In the genomic region with DNA sequence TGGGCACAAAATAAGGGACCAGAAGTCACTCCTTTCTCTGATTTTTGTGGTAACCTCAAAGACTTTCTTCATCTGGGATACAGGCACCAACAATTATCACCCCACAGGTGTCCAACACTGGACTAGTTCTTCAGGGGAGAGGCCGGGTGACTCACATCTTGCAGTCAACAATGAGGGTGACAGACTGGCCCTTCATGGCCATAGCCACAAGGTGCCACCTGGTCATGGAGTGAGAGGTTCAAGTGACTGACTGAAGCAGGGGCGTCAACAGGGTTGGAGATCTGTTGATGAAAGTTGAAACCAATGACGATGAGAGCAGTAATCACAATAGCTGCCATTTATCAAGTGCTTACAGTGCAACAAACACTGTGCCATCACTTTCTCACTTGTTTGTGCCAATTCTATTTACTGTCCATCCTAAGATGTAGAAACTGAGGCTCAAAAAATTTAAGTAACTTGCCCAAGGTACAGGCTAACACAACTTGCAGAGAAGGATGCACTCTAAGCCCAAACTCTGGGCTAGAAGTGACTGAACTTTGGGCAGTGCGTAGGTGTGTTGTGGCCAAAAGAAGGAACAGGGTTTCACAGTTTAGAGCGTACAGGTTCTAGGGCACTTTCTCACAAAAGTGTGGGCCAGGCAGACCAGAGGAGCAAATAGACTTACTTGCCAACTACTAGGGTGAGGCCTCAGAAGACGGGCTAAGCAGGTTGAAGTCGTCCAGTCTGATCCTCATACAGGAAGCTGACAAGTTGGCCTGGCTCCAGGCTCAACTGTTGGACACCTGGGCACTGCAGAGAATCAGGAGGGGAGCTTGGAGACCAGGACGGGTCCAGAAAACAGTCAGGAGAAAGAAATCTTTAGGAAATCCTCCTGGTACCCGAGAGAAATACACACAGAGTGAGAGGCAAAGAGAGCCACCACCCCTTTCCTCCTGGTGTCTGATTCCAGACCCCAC, we compare ENCODE assay signal across 21 cellular contexts. TPM values are rescaled to one million over a fixed set of nuclear protein-coding genes. Genes with fewer than 3 reads are reported as not detected.
A peak's percentile ranks its signal among the peaks of the same experiment; 100 is the strongest.
DNase-seq lines count a peak whose midpoint lies in the region; ATAC-seq and TF ChIP-seq lines count a peak whose summit lies in the region.
"Had no signal": no experiment of that assay in that cellular context is flagged by ENCODE, and none has a peak within 500 bp of the region (broad histone marks: within the 10 kb centered on the region; RNA-seq: fewer than 3 reads in every experiment).

No MANE protein-coding gene starts in this region.

- ATAC-seq in activated CD8-positive, alpha-beta T cell treated with anti-CD3 and anti-CD28 coated beads for 36 hours = peak; percentile 37
- no peak for ATAC-seq in activated CD8-positive, alpha-beta T cell treated with anti-CD3 and anti-CD28 coated beads, Interleukin-2, amount 10 ng/mL, durations not matched to agents 7 days and 5 days
- ATAC-seq in activated T-helper 17 cell treated with anti-CD3 and anti-CD28 coated beads, Interleukin-2, amount 50 U/mL, for 72 hours (replicated peaks) = peak; percentile 21
- ATAC-seq in GM21528 (IDR thresholded peaks at IDR 0.05; ENCODE audit: low FRiP score, unreplicated experiment) = no peak
- ATAC-seq: GM23338, HCT116 had no signal

- peaks cover 11% of the 10 kb centered on the region for H3K9me3 Mint-ChIP-seq in activated CD8-positive, alpha-beta T cell treated with anti-CD3 and anti-CD28 coated beads for 36 hours
- peaks cover 6% of the 10 kb centered on the region for H3K9me3 Mint-ChIP-seq in activated CD8-positive, alpha-beta T cell treated with anti-CD3 and anti-CD28 coated beads, Interleukin-2, amount 10 ng/mL, durations not matched to agents 7 days and 5 days (ENCODE audit: insufficient read depth)
- peaks cover 8% of the 10 kb centered on the region for H3K9me3 Mint-ChIP-seq in activated T-helper 17 cell treated with anti-CD3 and anti-CD28 coated beads, Interleukin-2, amount 50 U/mL, for 72 hours

- CTCF ChIA-PET in activated CD8-positive, alpha-beta T cell treated with anti-CD3 and anti-CD28 coated beads for 36 hours (lab: Charles Lee) = no interaction called here
- CTCF ChIA-PET in activated CD8-positive, alpha-beta T cell treated with anti-CD3 and anti-CD28 coated beads, Interleukin-2, amount 10 ng/mL, durations not matched to agents 7 days and 5 days (lab: Charles Lee) = interaction anchor here (1.0 kb wide), 1 partner anchor 20 kb away, joined by 5 read pairs; no protein-coding TSS in a partner anchor

- H3K36me3 Mint-ChIP-seq in activated CD8-positive, alpha-beta T cell treated with anti-CD3 and anti-CD28 coated beads for 36 hours (ENCODE audit: low read depth) = no peaks in the 10 kb centered on the region
- no peaks in the 10 kb centered on the region for H3K36me3 Mint-ChIP-seq in activated CD8-positive, alpha-beta T cell treated with anti-CD3 and anti-CD28 coated beads, Interleukin-2, amount 10 ng/mL, durations not matched to agents 7 days and 5 days (ENCODE audit: low read depth)
- H3K36me3 Mint-ChIP-seq in activated T-helper 17 cell treated with anti-CD3 and anti-CD28 coated beads, Interleukin-2, amount 50 U/mL, for 72 hours (ENCODE audit: low read depth) = no peaks in the 10 kb centered on the region

- H3K9me3 ChIP-seq in esophagus muscularis mucosa = peaks cover 0 to 8% (median 2%) of the 10 kb centered on the region in 4 donors
- H3K9me3 ChIP-seq: BE2C had no signal

- no peak overlapping the region for H3K27ac ChIP-seq in esophagus muscularis mucosa (replicated peaks in 1 of 4)

- H3K4me1 Mint-ChIP-seq in activated CD8-positive, alpha-beta T cell treated with anti-CD3 and anti-CD28 coated beads for 36 hours (ENCODE audit: low read depth) = no peaks in the 10 kb centered on the region
- no peaks in the 10 kb centered on the region for H3K4me1 Mint-ChIP-seq in activated CD8-positive, alpha-beta T cell treated with anti-CD3 and anti-CD28 coated beads, Interleukin-2, amount 10 ng/mL, durations not matched to agents 7 days and 5 days (ENCODE audit: low read depth)
- H3K4me1 Mint-ChIP-seq in activated T-helper 17 cell treated with anti-CD3 and anti-CD28 coated beads, Interleukin-2, amount 50 U/mL, for 72 hours = peaks cover 9% of the 10 kb centered on the region
- H3K4me1 Mint-ChIP-seq: GM23338 had no signal

- POLR2A ChIA-PET in activated CD8-positive, alpha-beta T cell treated with anti-CD3 and anti-CD28 coated beads for 36 hours (lab: Charles Lee) = no interaction called here
- POLR2A ChIA-PET in activated CD8-positive, alpha-beta T cell treated with anti-CD3 and anti-CD28 coated beads, Interleukin-2, amount 10 ng/mL, durations not matched to agents 7 days and 5 days (lab: Charles Lee) = no interaction called here

- intact Hi-C loops in activated CD8-positive, alpha-beta T cell treated with anti-CD3 and anti-CD28 coated beads for 36 hours (cut with micrococcal nuclease) = no loop called here
- intact Hi-C loops in esophagus muscularis mucosa (cut with DNase I) = no loop called here

- no peak overlapping the region for H3K4me3 ChIP-seq in esophagus muscularis mucosa
- H3K4me3 ChIP-seq: GM23338 had no signal

- TF ChIP-seq CTCF in activated CD8-positive, alpha-beta T cell treated with anti-CD3 and anti-CD28 coated beads for 36 hours (IDR thresholded peaks at IDR 0.05) = no peak
- no peak for TF ChIP-seq CTCF in esophagus muscularis mucosa (IDR thresholded peaks at IDR 0.05)

- no peak overlapping the region for H3K27ac Mint-ChIP-seq in activated CD8-positive, alpha-beta T cell treated with anti-CD3 and anti-CD28 coated beads for 36 hours
- no peak overlapping the region for H3K27ac Mint-ChIP-seq in activated CD8-positive, alpha-beta T cell treated with anti-CD3 and anti-CD28 coated beads, Interleukin-2, amount 10 ng/mL, durations not matched to agents 7 days and 5 days
- H3K27ac Mint-ChIP-seq in activated T-helper 17 cell treated with anti-CD3 and anti-CD28 coated beads, Interleukin-2, amount 50 U/mL, for 72 hours = no peak overlapping the region
- H3K27ac Mint-ChIP-seq: CD4-positive, alpha-beta T cell; GM23338 had no signal

- H3K27me3 ChIP-seq in esophagus muscularis mucosa = peaks cover 0 to 33% (median 0%) of the 10 kb centered on the region in 4 donors

- TF ChIP-seq EP300 in esophagus muscularis mucosa (IDR thresholded peaks at IDR 0.05) = no peak

- H3K27me3 Mint-ChIP-seq in activated CD8-positive, alpha-beta T cell treated with anti-CD3 and anti-CD28 coated beads for 36 hours = peaks cover 45% of the 10 kb centered on the region
- peaks cover 72% of the 10 kb centered on the region for H3K27me3 Mint-ChIP-seq in activated CD8-positive, alpha-beta T cell treated with anti-CD3 and anti-CD28 coated beads, Interleukin-2, amount 10 ng/mL, durations not matched to agents 7 days and 5 days (ENCODE audit: low read depth)
- H3K27me3 Mint-ChIP-seq in activated T-helper 17 cell treated with anti-CD3 and anti-CD28 coated beads, Interleukin-2, amount 50 U/mL, for 72 hours = peaks cover 42% of the 10 kb centered on the region

- H3K36me3 ChIP-seq in esophagus muscularis mucosa = no peaks in the 10 kb centered on the region
- H3K36me3 ChIP-seq: BE2C had no signal

- H3K4me1 ChIP-seq in esophagus muscularis mucosa = no peaks in the 10 kb centered on the region
- H3K4me1 ChIP-seq: BE2C had no signal

- no peak for DNase-seq in activated CD8-positive, alpha-beta T cell treated with anti-CD3 and anti-CD28 coated beads for 36 hours
- DNase-seq in activated CD8-positive, alpha-beta T cell treated with anti-CD3 and anti-CD28 coated beads, Interleukin-2, amount 10 ng/mL, durations not matched to agents 7 days and 5 days = no peak
- DNase-seq in esophagus muscularis mucosa (ENCODE audit: extremely low spot score) (peak; percentile 68), ureter (ENCODE audit: low spot score) (peak; percentile 88), COLO829 (ENCODE audit: low spot score) (no peak)
- no peak for DNase-seq in NK-92 treated with Interleukin-12 subunit alpha and Interleukin-12 subunit beta, amount 100 ng/mL, for 24 hours (lab: John Stamatoyannopoulos, UW)
- DNase-seq: BE2C; CD4-positive, alpha-beta T cell; DMS153; EL; NCI-H1105; NCI-H1694; OCI-M1; Right ventricle myocardium superior; SK-N-SH had no signal

- TF ChIP-seq POLR2A in esophagus muscularis mucosa (IDR thresholded peaks at IDR 0.05; ENCODE audit: low read depth) = no peak

- WGBS in esophagus muscularis mucosa = 48% methylated on average over 9 of the region's 9 CpGs

- H3K4me3 Mint-ChIP-seq in activated CD8-positive, alpha-beta T cell treated with anti-CD3 and anti-CD28 coated beads for 36 hours = no peak overlapping the region
- no peak overlapping the region for H3K4me3 Mint-ChIP-seq in activated CD8-positive, alpha-beta T cell treated with anti-CD3 and anti-CD28 coated beads, Interleukin-2, amount 10 ng/mL, durations not matched to agents 7 days and 5 days
- H3K4me3 Mint-ChIP-seq in activated T-helper 17 cell treated with anti-CD3 and anti-CD28 coated beads, Interleukin-2, amount 50 U/mL, for 72 hours = no peak overlapping the region
- H3K4me3 Mint-ChIP-seq: CD4-positive, alpha-beta T cell; GM23338; IgD-negative memory B cell had no signal

RNA-seq across cellular contexts. Expression of gene HLA-DPB1, which starts 30.4 kb away (rescaled TPM):
- 10 to 100 TPM; 12.3 to 14.8 TPM for total RNA-seq in activated CD8-positive, alpha-beta T cell treated with anti-CD3 and anti-CD28 coated beads for 36 hours
- total RNA-seq in activated CD8-positive, alpha-beta T cell treated with anti-CD3 and anti-CD28 coated beads, Interleukin-2, amount 10 ng/mL, durations not matched to agents 7 days and 5 days = 10 to 100 TPM; 21.0 to 22.8 TPM
- total RNA-seq in activated T-helper 17 cell treated with anti-CD3 and anti-CD28 coated beads, Interleukin-2, amount 50 U/mL, for 72 hours = 10 to 100 TPM; 21.4 to 69.1 TPM
- total RNA-seq in esophagus muscularis mucosa (10 to 100 TPM; 38.6 to 95.8 (median 61.7) TPM), ureter (82.5 TPM)
- total RNA-seq: NCI-H460 had no signal

RNA-seq across cellular contexts. Expression of gene HLA-DPA1, which starts 32.7 kb away (rescaled TPM):
- 10 to 100 TPM; 27.6 to 27.9 TPM for total RNA-seq in activated CD8-positive, alpha-beta T cell treated with anti-CD3 and anti-CD28 coated beads for 36 hours
- total RNA-seq in activated CD8-positive, alpha-beta T cell treated with anti-CD3 and anti-CD28 coated beads, Interleukin-2, amount 10 ng/mL, durations not matched to agents 7 days and 5 days = 10 to 100 TPM; 39.1 to 40.0 TPM
- total RNA-seq in activated T-helper 17 cell treated with anti-CD3 and anti-CD28 coated beads, Interleukin-2, amount 50 U/mL, for 72 hours = 100 to 1,000 TPM in 1 of 2 donors, 10 to 100 TPM in 1; 40.5 to 136 TPM
- total RNA-seq in esophagus muscularis mucosa (10 to 100 TPM; 28.5 to 91.3 (median 65.9) TPM), ureter (145 TPM)
- total RNA-seq: NCI-H460 had no signal

Comparison
In these comparisons a context has a peak if more than half of its experiments do, and no peak if none do; other contexts are left out.
1. ATAC-seq: peak in activated CD8-positive, alpha-beta T cell treated with anti-CD3 and anti-CD28 coated beads for 36 hours (single experiment) and activated T-helper 17 cell treated with anti-CD3 and anti-CD28 coated beads, Interleukin-2, amount 50 U/mL, for 72 hours (single experiment); none in activated CD8-positive, alpha-beta T cell treated with anti-CD3 and anti-CD28 coated beads, Interleukin-2, amount 10 ng/mL, durations not matched to agents 7 days and 5 days (single experiment) and GM21528 (single experiment).
2. DNase-seq: peak in esophagus muscularis mucosa (single experiment) and ureter (single experiment); none in activated CD8-positive, alpha-beta T cell treated with anti-CD3 and anti-CD28 coated beads for 36 hours (single experiment), activated CD8-positive, alpha-beta T cell treated with anti-CD3 and anti-CD28 coated beads, Interleukin-2, amount 10 ng/mL, durations not matched to agents 7 days and 5 days (single experiment), COLO829 (single experiment) and NK-92 treated with Interleukin-12 subunit alpha and Interleukin-12 subunit beta, amount 100 ng/mL, for 24 hours (single experiment).